12 cellular contexts compared by ENCODE assay signal in genomic region chr2:39491653-39492052, GRCh38. TPM values are rescaled to one million over a fixed set of nuclear protein-coding genes. Genes with fewer than 3 reads are reported as not detected.
A peak's percentile ranks its signal among the peaks of the same experiment; 100 is the strongest.
DNase-seq lines count a peak whose midpoint lies in the region; ATAC-seq and TF ChIP-seq lines count a peak whose summit lies in the region.
"Had no signal": no experiment of that assay in that cellular context is flagged by ENCODE, and none has a peak within 500 bp of the region (broad histone marks: within the 10 kb centered on the region; RNA-seq: fewer than 3 reads in every experiment).

No MANE protein-coding gene starts in this region.

- TF ChIP-seq POLR2A in GM18505 (IDR thresholded peaks at IDR 0.05; ENCODE audit: borderline replicate concordance, extremely low read depth, insufficient read depth, insufficient read length), result no peak

- no TSS peak for BruUV-seq in Panc1 (replicated peaks; lab: Mats Ljungman, UMichigan)

- DNase-seq in Panc1 (ENCODE audit: low read depth, low spot score) (no peak), WTC11 (ENCODE audit: low spot score) (no peak), SHP77 (lab: John Stamatoyannopoulos, UW) (no peak), foreskin fibroblast (no peak)
- DNase-seq: DND-41; stimulated activated CD4-positive, alpha-beta T cell treated with anti-CD3 and anti-CD28 coated beads, Interleukin-12 subunit alpha, Interleukin-12 subunit beta, amount 100 ng/mL, for 4 hours; substantia nigra had no signal

- H3K4me3 ChIP-seq in Panc1 (ENCODE audit: low read depth in 2 of 2, low read length in 2 of 2) (no peak overlapping the region), liver (ENCODE audit: low read depth in 1 of 3, low read length in 3 of 3) (no peak overlapping the region), foreskin fibroblast (ENCODE audit: low read depth in 1 of 2, low read length in 2 of 2) (no peak overlapping the region)

- H3K27me3 Mint-ChIP-seq in WTC11 (ENCODE audit: low read depth), result no peaks in the 10 kb centered on the region

- in situ Hi-C loops in Panc1 (cut with HindIII; ENCODE audit: low pct_unique_long_range_greater_than_20kb, low sequenced_read_pairs), result no loop called here

- no peaks in the 10 kb centered on the region for H3K27me3 ChIP-seq in Panc1 (ENCODE audit: control insufficient read depth, insufficient read depth, low read length)
- H3K27me3 ChIP-seq in liver (ENCODE audit: control insufficient read depth in 4 of 4, insufficient read depth in 4 of 4, low read length in 3 of 4), result no peaks in the 10 kb centered on the region

- no peak overlapping the region for H3K4me3 Mint-ChIP-seq in WTC11
- H3K4me3 Mint-ChIP-seq: mesothelial cell of epicardium had no signal

- no peak overlapping the region for H3K9ac ChIP-seq in liver (ENCODE audit: low read depth in 1 of 2, low read length in 2 of 2)

- TF ChIP-seq CTCF in Panc1 (IDR thresholded peaks at IDR 0.05) (no peak), liver (IDR thresholded peaks at IDR 0.05; ENCODE audit: low read depth, low read length, missing input control) (no peak), WTC11 (IDR thresholded peaks at IDR 0.05) (no peak), foreskin fibroblast (IDR thresholded peaks at IDR 0.05; ENCODE audit: low read depth, low read length) (no peak)

- peaks cover 5% of the 10 kb centered on the region; the same call in 1 of the 2 replicates for H3K36me3 Mint-ChIP-seq in WTC11
- H3K36me3 Mint-ChIP-seq: mesothelial cell of epicardium had no signal

- 94% methylated on average over 4 of the region's 4 CpGs for WGBS in liver

- intact Hi-C loops in Panc1 (cut with micrococcal nuclease; ENCODE audit: unreplicated experiment), result no loop called here

- H3K4me1 ChIP-seq in Panc1 (ENCODE audit: control insufficient read depth, insufficient read depth, low read length) (peaks cover 4% of the 10 kb centered on the region; the same call in 1 of the 2 replicates), liver (ENCODE audit: control insufficient read depth in 4 of 4, insufficient read depth in 4 of 4, low read length in 3 of 4) (no peaks in the 10 kb centered on the region)

- peak; percentile 14 for ATAC-seq in GM18505 (IDR thresholded peaks at IDR 0.05; ENCODE audit: unreplicated experiment)
- ATAC-seq in GM21723 (IDR thresholded peaks at IDR 0.05; ENCODE audit: unreplicated experiment), result peak; percentile 9
- ATAC-seq in Panc1, result peak; percentile 15
- no peak for ATAC-seq in WTC11
- ATAC-seq in HG03571 (IDR thresholded peaks at IDR 0.05; ENCODE audit: unreplicated experiment), result no peak

- no peak overlapping the region for H3K27ac Mint-ChIP-seq in WTC11
- H3K27ac Mint-ChIP-seq: mesothelial cell of epicardium had no signal

- H3K27ac ChIP-seq in Panc1 (ENCODE audit: low read length), result no peak overlapping the region
- peak overlapping the region; percentile 40 to 45 for H3K27ac ChIP-seq in liver (ENCODE audit: low read depth in 1 of 2, low read length in 2 of 2)

- POLR2A ChIA-PET in Panc1 (lab: Charles Lee), result interaction anchor here (0.5 to 0.9 kb wide), 2 partner anchors 10 to 139 kb away, joined by 3 to 5 read pairs; no protein-coding TSS in a partner anchor
- POLR2A ChIA-PET in WTC11 (lab: Charles Lee), result no interaction called here

- CTCF ChIA-PET in Panc1 (lab: Charles Lee), result no interaction called here
- CTCF ChIA-PET in WTC11 (lab: Charles Lee), result interaction anchor here (1.2 kb wide), 1 partner anchor 102 kb away, joined by 3 read pairs; no protein-coding TSS in a partner anchor

- H3K9me3 ChIP-seq in Panc1 (ENCODE audit: control insufficient read depth, insufficient read depth, low read depth, low read length) (no peaks in the 10 kb centered on the region), liver (ENCODE audit: control insufficient read depth in 4 of 4, low read length in 3 of 4) (no peaks in the 10 kb centered on the region)

- TF ChIP-seq RAD21 in liver (IDR thresholded peaks at IDR 0.05), result no peak

- H3K4me1 Mint-ChIP-seq in WTC11, result peaks cover 33% of the 10 kb centered on the region

- no peaks in the 10 kb centered on the region for H3K36me3 ChIP-seq in Panc1 (ENCODE audit: control insufficient read depth, insufficient read depth, low read length)
- H3K36me3 ChIP-seq in liver (ENCODE audit: control insufficient read depth in 4 of 4, insufficient read depth in 3 of 4, low read depth in 1 of 4, low read length in 3 of 4), result no peaks in the 10 kb centered on the region

- H3K9me3 Mint-ChIP-seq in WTC11, result no peaks in the 10 kb centered on the region; the same call in 1 of the 2 replicates
- H3K9me3 Mint-ChIP-seq: mesothelial cell of epicardium had no signal

TF ChIP-seq in liver, 16 proteins besides CTCF, POLR2A, EP300 and RAD21:
- TF ChIP-seq TAF1 (conservative IDR thresholded peaks at IDR 0.05) (no peak), FOXA1 (IDR thresholded peaks at IDR 0.05) (no peak), JUND (IDR thresholded peaks at IDR 0.05) (no peak), HNF4A (conservative IDR thresholded peaks at IDR 0.05) (no peak), SP1 (IDR thresholded peaks at IDR 0.05) (no peak), HNF4G (IDR thresholded peaks at IDR 0.05) (no peak), GABPA (IDR thresholded peaks at IDR 0.05 in 1 of 2, conservative IDR thresholded peaks at IDR 0.05 in 1 of 2) (no peak), ZBTB33 (IDR thresholded peaks at IDR 0.05) (no peak), MAX (IDR thresholded peaks at IDR 0.05) (no peak)

TF ChIP-seq in WTC11, 78 proteins besides CTCF, POLR2A, EP300 and RAD21 (continues in another document):
- no peak for TF ChIP-seq OVOL2 (CRISPR knock-in tag; IDR thresholded peaks at IDR 0.05; ENCODE audit: borderline replicate concordance)
- TF ChIP-seq CREM (CRISPR knock-in tag; IDR thresholded peaks at IDR 0.05), result no peak
- no peak for TF ChIP-seq USF2 (CRISPR knock-in tag; IDR thresholded peaks at IDR 0.05)
- no peak for TF ChIP-seq SMAD4 (CRISPR knock-in tag; IDR thresholded peaks at IDR 0.05)
- no peak for TF ChIP-seq MXD4 (CRISPR knock-in tag; IDR thresholded peaks at IDR 0.05; ENCODE audit: borderline replicate concordance)
- TF ChIP-seq ATF6 (CRISPR knock-in tag; IDR thresholded peaks at IDR 0.05), result no peak
- TF ChIP-seq TEAD1 (CRISPR knock-in tag; IDR thresholded peaks at IDR 0.05), result no peak
- no peak for TF ChIP-seq ZNF425 (CRISPR knock-in tag; conservative IDR thresholded peaks at IDR 0.05)
- no peak for TF ChIP-seq ZNF423 (CRISPR knock-in tag; IDR thresholded peaks at IDR 0.05)
- TF ChIP-seq NFATC4 (CRISPR knock-in tag; IDR thresholded peaks at IDR 0.05), result no peak
- TF ChIP-seq ZNF671 (CRISPR knock-in tag; IDR thresholded peaks at IDR 0.05), result no peak

RNA-seq across cellular contexts. Expression of gene MAP4K3, which starts 54.6 kb away (rescaled TPM):
- total RNA-seq in Panc1 (2021; ENCODE audit: unreplicated experiment), result 26.6 TPM
- 9.0 TPM for polyA plus RNA-seq in Panc1 (2012; ENCODE audit: insufficient read length)
- 10 to 100 TPM; 14.5 to 23.8 TPM for total RNA-seq in liver
- 1 to 10 TPM; 6.2 to 7.3 TPM for polyA plus RNA-seq in liver
- total RNA-seq in WTC11 (2021), result 51.6 to 73.2 TPM (median 65.2 TPM) in 3 replicates

Comparison
In these comparisons a context has a peak if more than half of its experiments do, and no peak if none do; other contexts are left out.
1. ATAC-seq: peak in GM18505 (single experiment), GM21723 (single experiment) and Panc1 (single experiment); none in WTC11 (single experiment) and HG03571 (single experiment).